Comparison of ENCODE assay signal across 1 cellular context in the genomic region with DNA sequence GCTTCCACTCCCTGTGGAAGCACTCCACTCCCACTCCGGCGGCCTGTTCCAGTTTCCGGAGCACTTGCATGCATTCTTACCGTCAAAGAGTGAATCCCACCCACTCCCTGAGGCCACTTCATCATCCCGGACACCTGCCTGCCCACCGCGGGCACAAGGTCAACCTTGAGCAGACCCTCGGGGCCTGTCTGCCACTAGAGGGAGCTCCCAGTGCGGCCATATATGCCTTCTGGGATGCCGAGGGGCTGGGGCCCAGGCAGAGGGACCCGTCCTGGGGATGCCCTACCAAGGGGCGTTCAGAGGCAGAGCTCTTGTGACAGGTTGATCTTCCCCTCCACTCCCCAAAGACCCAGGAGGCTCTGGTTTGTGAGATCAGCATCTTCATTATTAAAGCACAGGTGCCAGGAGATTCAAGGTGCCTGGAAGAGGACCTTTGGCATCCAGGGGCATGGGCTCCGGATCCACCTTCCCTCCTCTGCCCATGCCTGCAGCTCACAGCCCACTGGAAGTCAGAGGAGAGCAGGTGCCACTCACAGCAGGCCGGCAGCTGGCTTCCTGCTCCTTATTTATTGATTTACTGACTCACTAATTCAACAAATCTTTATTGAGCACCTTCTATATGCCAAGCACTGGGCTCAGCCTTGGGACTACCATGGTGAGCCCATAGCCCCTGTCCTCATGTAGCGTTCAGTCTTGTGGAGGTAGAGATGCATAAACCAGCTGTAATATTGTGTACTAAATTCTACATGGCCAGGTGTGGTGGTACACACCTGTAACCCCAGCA.
TF ChIP-seq lines count a peak whose summit lies in the region.

No MANE protein-coding gene starts in this region.

TF ChIP-seq in GM23338, 12 proteins besides CTCF, POLR2A, EP300 and RAD21 (continued from another document):
- no peak for TF ChIP-seq REST (IDR thresholded peaks at IDR 0.05; ENCODE audit: unreplicated experiment)
- no peak for TF ChIP-seq JUNB (IDR thresholded peaks at IDR 0.05; ENCODE audit: unreplicated experiment)
- no peak for TF ChIP-seq ZNF331 (CRISPR knock-in tag; IDR thresholded peaks at IDR 0.05; ENCODE audit: low read depth)
- no peak for TF ChIP-seq CREB1 (CRISPR knock-in tag; IDR thresholded peaks at IDR 0.05; ENCODE audit: low read depth)
- TF ChIP-seq ZNF462 (CRISPR knock-in tag; IDR thresholded peaks at IDR 0.05), result no peak
- no peak for TF ChIP-seq EZH2 (IDR thresholded peaks at IDR 0.05; ENCODE audit: low read depth, unreplicated experiment)
